ENCODE assay signal across 23 cellular contexts in genomic region chr2:2663401-2664036, GRCh38.
DNase-seq lines count a peak whose midpoint lies in the region; ATAC-seq and TF ChIP-seq lines count a peak whose summit lies in the region.
"Had no signal": no experiment of that assay in that cellular context is flagged by ENCODE, and none has a peak within 500 bp of the region (broad histone marks: within the 10 kb centered on the region; RNA-seq: fewer than 3 reads in every experiment).

No MANE protein-coding gene starts in this region.

- H3K9me3 Mint-ChIP-seq in HFFc6 = peaks cover 63% of the 10 kb centered on the region
- H3K9me3 Mint-ChIP-seq: natural killer cell had no signal

- no peak overlapping the region for H3K4me3 Mint-ChIP-seq in HFFc6
- H3K4me3 Mint-ChIP-seq: activated CD4-positive, alpha-beta T cell treated with anti-CD3 and anti-CD28 coated beads, Interleukin-2, amount 10 ng/mL, durations not matched to agents 7 days and 5 days; CD14-positive monocyte; effector memory CD8-positive, alpha-beta T cell; natural killer cell; stimulated activated memory B cell treated with anti-CD40 and anti-IgM and Interleukin-4, amounts not matched to agents 10 μg/mL and 1 μg/mL and 100 μg/mL, for 72 hours had no signal

- no peak for TF ChIP-seq POLR2A in ovary (IDR thresholded peaks at IDR 0.05)

- TF ChIP-seq EP300 in ovary (IDR thresholded peaks at IDR 0.05) = no peak

- intact Hi-C loops in ovary (cut with DNase I) = no loop called here

- ATAC-seq in RWPE2 (ENCODE audit: low read depth) (no peak), HG02970 (IDR thresholded peaks at IDR 0.05; ENCODE audit: low FRiP score, unreplicated experiment) (no peak), HG03280 (IDR thresholded peaks at IDR 0.05; ENCODE audit: unreplicated experiment) (no peak)
- ATAC-seq: activated naive CD4-positive, alpha-beta T cell treated with anti-CD3 and anti-CD28 coated beads, Interleukin-2, amount 50 U/mL, for 72 hours; effector memory CD8-positive, alpha-beta T cell; stimulated activated memory B cell treated with anti-CD40 and anti-IgM and Interleukin-4, amounts not matched to agents 10 μg/mL and 1 μg/mL and 100 μg/mL, for 72 hours had no signal

- H3K27me3 ChIP-seq in RWPE2 (ENCODE audit: insufficient read depth, poor library complexity, severe bottlenecking) = no peaks in the 10 kb centered on the region
- H3K27me3 ChIP-seq in ovary = no peaks in the 10 kb centered on the region
- H3K27me3 ChIP-seq: colonic mucosa, SJSA1, testis had no signal

- peaks cover 12% of the 10 kb centered on the region for H3K36me3 Mint-ChIP-seq in HFFc6 (ENCODE audit: low read depth)
- H3K36me3 Mint-ChIP-seq: CD14-positive monocyte; natural killer cell; stimulated activated memory B cell treated with anti-CD40 and anti-IgM and Interleukin-4, amounts not matched to agents 10 μg/mL and 1 μg/mL and 100 μg/mL, for 72 hours had no signal

- 53 to 64% (median 57%) methylated on average over 23 of the region's 23 CpGs for WGBS in ovary, 3 donors

- DNase-seq in Daoy (ENCODE audit: low read depth) (peak; percentile 82), RWPE2 (ENCODE audit: low spot score) (no peak), fibroblast of mammary gland (ENCODE audit: low read depth) (peak; percentile 8), renal cortical epithelial cell (ENCODE audit: low read depth) (peak; percentile 36), ovary (no peak), HFFc6 (no peak)
- DNase-seq: activated CD4-positive, alpha-beta T cell treated with anti-CD3 and anti-CD28 coated beads, Interleukin-2, amount 10 ng/mL, durations not matched to agents 7 days and 5 days; colonic mucosa; effector memory CD8-positive, alpha-beta T cell; GOT3; Kasumi-1; natural killer cell; NCI-H1048; NCI-H446; T-helper 1 cell; testis had no signal

- H3K27ac ChIP-seq in RWPE2 (ENCODE audit: poor library complexity, severe bottlenecking) (peak overlapping the region; percentile 9), ovary (no peak overlapping the region)
- H3K27ac ChIP-seq: colonic mucosa, SJSA1, skin epidermis, testis had no signal

- TF ChIP-seq CTCF in RWPE2 (IDR thresholded peaks at IDR 0.05; ENCODE audit: poor library complexity, severe bottlenecking) (no peak), fibroblast of mammary gland (conservative IDR thresholded peaks at IDR 0.05; ENCODE audit: control insufficient read depth, insufficient read depth, low read depth, low read length) (no peak), ovary (IDR thresholded peaks at IDR 0.05) (no peak), HFFc6 (IDR thresholded peaks at IDR 0.05) (no peak)

- H3K4me3 ChIP-seq in RWPE2 (ENCODE audit: severe bottlenecking) = no peak overlapping the region
- H3K4me3 ChIP-seq in fibroblast of mammary gland (ENCODE audit: control insufficient read depth, low read depth, low read length) = no peak overlapping the region
- no peak overlapping the region for H3K4me3 ChIP-seq in ovary
- H3K4me3 ChIP-seq: colonic mucosa, SJSA1, skin epidermis, testis had no signal

- H3K9me3 ChIP-seq in RWPE2 (ENCODE audit: severe bottlenecking) (peaks cover under 1% of the 10 kb centered on the region), ovary (no peaks in the 10 kb centered on the region)
- H3K9me3 ChIP-seq: colonic mucosa, testis had no signal

- H3K4me1 Mint-ChIP-seq in HFFc6 (ENCODE audit: low read depth) = no peaks in the 10 kb centered on the region
- H3K4me1 Mint-ChIP-seq: activated CD4-positive, alpha-beta T cell treated with anti-CD3 and anti-CD28 coated beads, Interleukin-2, amount 10 ng/mL, durations not matched to agents 7 days and 5 days; CD14-positive monocyte; natural killer cell; stimulated activated memory B cell treated with anti-CD40 and anti-IgM and Interleukin-4, amounts not matched to agents 10 μg/mL and 1 μg/mL and 100 μg/mL, for 72 hours had no signal

- H3K27me3 Mint-ChIP-seq in HFFc6 (ENCODE audit: insufficient read depth) = no peaks in the 10 kb centered on the region; the same call in 1 of the 2 replicates
- H3K27me3 Mint-ChIP-seq: activated CD4-positive, alpha-beta T cell treated with anti-CD3 and anti-CD28 coated beads, Interleukin-2, amount 10 ng/mL, durations not matched to agents 7 days and 5 days; stimulated activated memory B cell treated with anti-CD40 and anti-IgM and Interleukin-4, amounts not matched to agents 10 μg/mL and 1 μg/mL and 100 μg/mL, for 72 hours had no signal

- peaks cover 10% of the 10 kb centered on the region for H3K4me1 ChIP-seq in RWPE2 (ENCODE audit: insufficient read depth, poor library complexity, severe bottlenecking)
- no peaks in the 10 kb centered on the region for H3K4me1 ChIP-seq in ovary (ENCODE audit: insufficient read depth)
- H3K4me1 ChIP-seq: colonic mucosa, testis had no signal

- H3K36me3 ChIP-seq in RWPE2 (ENCODE audit: low read depth) = no peaks in the 10 kb centered on the region
- no peaks in the 10 kb centered on the region for H3K36me3 ChIP-seq in ovary
- H3K36me3 ChIP-seq: colonic mucosa, SJSA1 had no signal

- no peak overlapping the region for H3K27ac Mint-ChIP-seq in HFFc6
- H3K27ac Mint-ChIP-seq: activated CD4-positive, alpha-beta T cell treated with anti-CD3 and anti-CD28 coated beads, Interleukin-2, amount 10 ng/mL, durations not matched to agents 7 days and 5 days; activated naive CD4-positive, alpha-beta T cell treated with anti-CD3 and anti-CD28 coated beads, Interleukin-2, amount 50 U/mL, for 72 hours; effector memory CD8-positive, alpha-beta T cell; natural killer cell; stimulated activated memory B cell treated with anti-CD40 and anti-IgM and Interleukin-4, amounts not matched to agents 10 μg/mL and 1 μg/mL and 100 μg/mL, for 72 hours had no signal

Comparison
In these comparisons a context has a peak if more than half of its experiments do, and no peak if none do; other contexts are left out.
1. DNase-seq: peak in Daoy (single experiment), fibroblast of mammary gland (single experiment) and renal cortical epithelial cell (single experiment); none in RWPE2 (single experiment), ovary (0 of 5) and HFFc6 (single experiment).